ENCODE assay signal across 8 cellular contexts in the genomic region with DNA sequence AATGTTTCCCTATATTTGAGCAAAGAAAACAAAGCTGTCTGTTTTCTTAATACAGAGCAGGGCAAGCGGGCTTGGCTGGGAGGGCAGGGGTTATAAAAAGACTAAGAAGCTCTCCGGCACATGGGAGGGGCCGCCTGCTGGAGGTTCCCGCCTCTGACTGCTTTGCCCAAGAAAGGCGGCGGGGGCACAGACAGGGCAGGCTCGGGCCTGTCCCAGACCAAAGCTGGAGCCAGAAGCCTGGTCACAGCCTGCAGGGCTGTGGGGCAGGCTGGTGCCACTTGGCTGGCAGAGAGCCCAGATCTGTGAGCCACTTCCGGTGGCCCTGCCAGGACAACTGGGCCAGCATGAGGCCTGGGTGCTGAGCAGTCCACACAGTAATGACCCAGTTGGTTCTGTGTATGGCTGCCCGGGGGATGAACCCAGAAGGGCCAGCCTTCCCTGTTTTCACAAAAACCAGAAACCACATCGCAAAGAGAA.
A peak's percentile ranks its signal among the peaks of the same experiment; 100 is the strongest.
DNase-seq lines count a peak whose midpoint lies in the region; ATAC-seq and TF ChIP-seq lines count a peak whose summit lies in the region.

No MANE protein-coding gene starts in this region.

- peaks cover 32% of the 10 kb centered on the region for H3K4me1 Mint-ChIP-seq in chondrocyte (ENCODE audit: low read depth)
- H3K4me1 Mint-ChIP-seq in stimulated activated naive B cell treated with anti-CD40 and anti-IgM and Interleukin-4, amounts not matched to agents 10 μg/mL and 1 μg/mL and 100 μg/mL, for 72 hours = peaks cover 28 to 41% of the 10 kb centered on the region in 2 donors

- no peaks in the 10 kb centered on the region for H4K20me1 ChIP-seq in OCI-LY7 (ENCODE audit: insufficient read depth, low read length)

- H3K36me3 Mint-ChIP-seq in chondrocyte (ENCODE audit: low read depth) = no peaks in the 10 kb centered on the region
- peaks cover 0 to 5% of the 10 kb centered on the region in 2 donors for H3K36me3 Mint-ChIP-seq in stimulated activated naive B cell treated with anti-CD40 and anti-IgM and Interleukin-4, amounts not matched to agents 10 μg/mL and 1 μg/mL and 100 μg/mL, for 72 hours

- ATAC-seq in stimulated activated naive B cell treated with anti-CD40 and anti-IgM and Interleukin-4, amounts not matched to agents 10 μg/mL and 1 μg/mL and 100 μg/mL, for 72 hours (replicated peaks) = peak; percentile 54 to 58
- ATAC-seq in GM21526 (IDR thresholded peaks at IDR 0.05; ENCODE audit: low FRiP score, unreplicated experiment) = no peak

- H3K27ac Mint-ChIP-seq in chondrocyte (ENCODE audit: unreplicated experiment) = peak overlapping the region; percentile 96
- peak overlapping the region; percentile 32 for H3K27ac Mint-ChIP-seq in stimulated activated naive B cell treated with anti-CD40 and anti-IgM and Interleukin-4, amounts not matched to agents 10 μg/mL and 1 μg/mL and 100 μg/mL, for 72 hours

- 0 out of 2 replicates have a peak overlapping the region, but pooled peaks have one; percentile 19 for H3K9ac ChIP-seq in HUES64 (ENCODE audit: low read depth, low read length)

- DNase-seq in Caki2 (ENCODE audit: low read depth) (peak; percentile 99), OCI-LY7 (ENCODE audit: low spot score) (no peak), chondrocyte (ENCODE audit: low spot score) (no peak)
- no peak for DNase-seq in stimulated activated naive B cell treated with anti-CD40 and anti-IgM and Interleukin-4, amounts not matched to agents 10 μg/mL and 1 μg/mL and 100 μg/mL, for 72 hours
- no peak for DNase-seq in stimulated activated CD4-positive, alpha-beta T cell treated with anti-CD3 and anti-CD28 coated beads, Interleukin-1b, Interleukin-23, amount 100 ng/mL, for 48 hours

- H3K9me3 ChIP-seq in HUES64 (ENCODE audit: insufficient read depth, low read depth, low read length) (no peaks in the 10 kb centered on the region), OCI-LY7 (ENCODE audit: low read length) (no peaks in the 10 kb centered on the region)

- H3K36me3 ChIP-seq in HUES64 (ENCODE audit: insufficient read depth, low read length) = no peaks in the 10 kb centered on the region
- H3K36me3 ChIP-seq in OCI-LY7 (ENCODE audit: insufficient read depth, low read length) = no peaks in the 10 kb centered on the region

- POLR2A ChIA-PET in OCI-LY7 (lab: Charles Lee) = interaction anchor here (0.6 kb wide), 1 partner anchor 303 kb away, joined by 3 read pairs; no protein-coding TSS in a partner anchor

- no peaks in the 10 kb centered on the region for H3K79me2 ChIP-seq in OCI-LY7 (ENCODE audit: insufficient read depth, low read depth, low read length)

- intact Hi-C loops in OCI-LY7 (cut with micrococcal nuclease; ENCODE audit: unreplicated experiment) = no loop called here

- peak overlapping the region; percentile 68 for H3K27ac ChIP-seq in HUES64 (ENCODE audit: low read depth, low read length)
- peak overlapping the region; percentile 43 for H3K27ac ChIP-seq in OCI-LY7 (ENCODE audit: low read depth, low read length, poor library complexity, severe bottlenecking)
- peak overlapping the region; percentile 54 for H3K27ac ChIP-seq in layer of hippocampus (ENCODE audit: low read depth, low read length)

- no peak overlapping the region for H3K4me3 ChIP-seq in HUES64 (ENCODE audit: low read length)
- H3K4me3 ChIP-seq in OCI-LY7 (ENCODE audit: low read depth, low read length, poor library complexity, severe bottlenecking) = no peak overlapping the region

- H3K9me3 Mint-ChIP-seq in chondrocyte (ENCODE audit: low read depth) = no peaks in the 10 kb centered on the region
- H3K9me3 Mint-ChIP-seq in stimulated activated naive B cell treated with anti-CD40 and anti-IgM and Interleukin-4, amounts not matched to agents 10 μg/mL and 1 μg/mL and 100 μg/mL, for 72 hours = no peaks in the 10 kb centered on the region

- H3K4me2 ChIP-seq in OCI-LY7 (ENCODE audit: low read length) = peak overlapping the region; percentile 30; the same call in 1 of the 2 replicates

- H2AFZ ChIP-seq in OCI-LY7 (ENCODE audit: low read length) = peak overlapping the region; percentile 42; the same call in 1 of the 2 replicates

- WGBS in HUES64 = 45% methylated on average over 9 of the region's 10 CpGs

- CTCF ChIA-PET in OCI-LY7 (lab: Charles Lee; ENCODE audit: unreplicated experiment) = no interaction called here

- no peak overlapping the region for H3K4me3 Mint-ChIP-seq in chondrocyte (ENCODE audit: unreplicated experiment)
- H3K4me3 Mint-ChIP-seq in stimulated activated naive B cell treated with anti-CD40 and anti-IgM and Interleukin-4, amounts not matched to agents 10 μg/mL and 1 μg/mL and 100 μg/mL, for 72 hours = no peak overlapping the region

- H3K9me2 ChIP-seq in OCI-LY7 (ENCODE audit: insufficient read depth, low read length) = no peaks in the 10 kb centered on the region

- H3K27me3 ChIP-seq in HUES64 (ENCODE audit: insufficient read depth, low read length) (no peaks in the 10 kb centered on the region), layer of hippocampus (ENCODE audit: control insufficient read depth, insufficient read depth, low read length) (no peaks in the 10 kb centered on the region)

- BruUV-seq in OCI-LY7 (replicated peaks; lab: Mats Ljungman, UMichigan) = no TSS peak

- no peaks in the 10 kb centered on the region for H3K27me3 Mint-ChIP-seq in chondrocyte (ENCODE audit: low read depth)
- no peaks in the 10 kb centered on the region for H3K27me3 Mint-ChIP-seq in stimulated activated naive B cell treated with anti-CD40 and anti-IgM and Interleukin-4, amounts not matched to agents 10 μg/mL and 1 μg/mL and 100 μg/mL, for 72 hours

- peaks cover 25% of the 10 kb centered on the region for H3K4me1 ChIP-seq in HUES64 (ENCODE audit: insufficient read depth, low read length)
- H3K4me1 ChIP-seq in OCI-LY7 (ENCODE audit: insufficient read depth, low read length, poor library complexity, severe bottlenecking) = peaks cover 48% of the 10 kb centered on the region

- TF ChIP-seq CTCF in OCI-LY7 (conservative IDR thresholded peaks at IDR 0.05; ENCODE audit: low read length) = no peak
- TF ChIP-seq CTCF in chondrocyte (IDR thresholded peaks at IDR 0.05) = peak; percentile 42

- in situ Hi-C loops in Caki2 (cut with HindIII; ENCODE audit: low pct_unique_long_range_greater_than_20kb, low sequenced_read_pairs) = no loop called here
